8 cellular contexts compared by ENCODE assay signal in the genomic region with DNA sequence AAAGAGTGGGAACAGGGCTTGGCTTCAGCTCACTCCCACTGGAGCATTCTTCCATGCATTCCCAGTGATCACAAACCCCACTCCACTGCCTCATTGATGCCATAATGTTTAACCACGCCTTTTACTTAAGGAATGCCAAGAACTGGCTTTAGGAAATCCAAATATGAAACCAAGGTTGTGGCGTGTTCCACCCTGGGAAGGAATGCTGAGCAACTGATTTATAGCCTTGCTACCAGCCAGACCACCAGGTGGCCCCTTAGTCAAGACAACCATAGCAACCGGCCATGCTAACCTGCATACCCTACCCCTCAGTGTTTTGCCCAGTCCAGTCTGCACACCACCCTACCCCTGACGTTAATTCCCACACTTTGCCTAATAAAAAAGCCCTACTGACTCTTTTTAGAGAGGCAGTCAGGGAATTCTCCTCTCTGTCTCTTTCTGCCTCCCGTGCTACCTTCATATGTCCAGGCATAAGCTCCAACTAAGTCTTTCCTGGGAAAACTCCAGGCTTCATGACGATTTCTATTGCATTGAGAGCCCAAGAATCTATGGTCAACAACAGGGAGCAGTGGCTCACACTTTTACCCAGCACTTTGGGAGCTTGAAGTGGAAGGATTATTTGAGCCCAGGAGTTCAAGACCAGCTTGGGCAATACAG. TPM values are rescaled to one million over a fixed set of nuclear protein-coding genes. Genes with fewer than 3 reads are reported as not detected.
DNase-seq lines count a peak whose midpoint lies in the region; ATAC-seq, FAIRE-seq and TF ChIP-seq lines count a peak whose summit lies in the region.

No MANE protein-coding gene starts in this region.

- peak; percentile 49 for ATAC-seq in activated B cell treated with CpG ODN at 0.5 μM for 24 hours (ENCODE audit: low read depth)
- peak; percentile 83 for ATAC-seq in upper lobe of right lung
- ATAC-seq in GM21390 (IDR thresholded peaks at IDR 0.05; ENCODE audit: unreplicated experiment) = no peak

- intact Hi-C loops in activated B cell treated with CpG ODN at 0.5 μM for 24 hours (cut with micrococcal nuclease) (no loop called here), upper lobe of right lung (cut with DNase I) (no loop called here)

- TF ChIP-seq POLR2A in GM12891 (IDR thresholded peaks at IDR 0.05; ENCODE audit: low read depth, low read length) = no peak

- no peaks in the 10 kb centered on the region for H3K36me3 Mint-ChIP-seq in activated B cell treated with CpG ODN at 0.5 μM for 24 hours (ENCODE audit: low read depth)

- POLR2A ChIA-PET in activated B cell treated with CpG ODN at 0.5 μM for 24 hours (lab: Charles Lee) = no interaction called here

- no peak for TF ChIP-seq CTCF in activated B cell treated with CpG ODN at 0.5 μM for 24 hours (IDR thresholded peaks at IDR 0.05)
- peak; percentile 31 for TF ChIP-seq CTCF in upper lobe of right lung (IDR thresholded peaks at IDR 0.05)

- no peaks in the 10 kb centered on the region for H3K27me3 Mint-ChIP-seq in activated B cell treated with CpG ODN at 0.5 μM for 24 hours

- CTCF ChIA-PET in activated B cell treated with CpG ODN at 0.5 μM for 24 hours (lab: Charles Lee) = interaction anchor here (1.4 kb wide), 1 partner anchor 111 kb away, joined by 4 read pairs; no protein-coding TSS in a partner anchor

- H3K27me3 ChIP-seq in upper lobe of right lung = no peaks in the 10 kb centered on the region

- DNase-seq in activated gamma-delta T cell treated with Interleukin-2 at 50 U/mL for 16 hours = peak; percentile 21
- DNase-seq in activated gamma-delta T cell (lab: John Stamatoyannopoulos, UW) = no peak
- no peak for DNase-seq in activated B cell treated with CpG ODN at 0.5 μM for 24 hours
- peak; percentile 66 for DNase-seq in iPS-NIHi11 (ENCODE audit: low spot score)
- DNase-seq in upper lobe of right lung = no peak
- DNase-seq in GM12891 (ENCODE audit: insufficient read length, low spot score) = no peak
- no peak for DNase-seq in GOT3 (lab: John Stamatoyannopoulos, UW)

- no peak overlapping the region for H3K4me3 Mint-ChIP-seq in activated B cell treated with CpG ODN at 0.5 μM for 24 hours

- no peak overlapping the region for H3K27ac Mint-ChIP-seq in activated B cell treated with CpG ODN at 0.5 μM for 24 hours

- peaks cover 1% of the 10 kb centered on the region for H3K4me1 ChIP-seq in upper lobe of right lung

- H3K36me3 ChIP-seq in upper lobe of right lung = no peaks in the 10 kb centered on the region

- H3K9me3 ChIP-seq in upper lobe of right lung = no peaks in the 10 kb centered on the region

- H3K9me3 Mint-ChIP-seq in activated B cell treated with CpG ODN at 0.5 μM for 24 hours = no peaks in the 10 kb centered on the region

- FAIRE-seq in GM12891 (lab: Jason Lieb, UNC) = no peak

- H3K4me3 ChIP-seq in upper lobe of right lung = no peak overlapping the region

- H3K4me1 Mint-ChIP-seq in activated B cell treated with CpG ODN at 0.5 μM for 24 hours = peaks cover 1% of the 10 kb centered on the region

- H3K27ac ChIP-seq in upper lobe of right lung = no peak overlapping the region

TF ChIP-seq in GM12891, 5 proteins besides CTCF, POLR2A, EP300 and RAD21:
- TF ChIP-seq TAF1 (IDR thresholded peaks at IDR 0.05; ENCODE audit: low read depth, low read length) = no peak
- TF ChIP-seq POLR2AphosphoS5 (IDR thresholded peaks at IDR 0.05; ENCODE audit: low read depth, low read length) = no peak
- TF ChIP-seq POU2F2 (IDR thresholded peaks at IDR 0.05; ENCODE audit: low read depth, low read length) = no peak
- TF ChIP-seq PAX5 (IDR thresholded peaks at IDR 0.05; ENCODE audit: insufficient read depth, low read length, severe bottlenecking) = no peak
- no peak for TF ChIP-seq SPI1 (IDR thresholded peaks at IDR 0.05; ENCODE audit: low read depth, low read length)

RNA-seq across cellular contexts. Expression of gene PRRC2B, which starts 27.0 kb away (rescaled TPM):
- total RNA-seq in activated B cell treated with CpG ODN at 0.5 μM for 24 hours (170 and 206 TPM in 2 replicates), upper lobe of right lung (190 TPM)
- 42.1 TPM for polyA plus RNA-seq in GM12891 (2012; ENCODE audit: low read depth, missing spikeins)

Comparison
In these comparisons a context has a peak if more than half of its experiments do, and no peak if none do; other contexts are left out.
1. DNase-seq: peak in activated gamma-delta T cell treated with Interleukin-2 at 50 U/mL for 16 hours (single experiment) and iPS-NIHi11 (single experiment); none in activated gamma-delta T cell (single experiment), activated B cell treated with CpG ODN at 0.5 μM for 24 hours (single experiment), upper lobe of right lung (single experiment), GM12891 (single experiment) and GOT3 (single experiment).